In genomic region chr15:85405467-85405866, GRCh38 we compare ENCODE assay signal across 1 cellular context.
TF ChIP-seq lines count a peak whose summit lies in the region.

No MANE protein-coding gene starts in this region.

TF ChIP-seq in HCT116, 20 proteins besides CTCF, POLR2A, EP300 and RAD21 (continued from another document):
- TF ChIP-seq CEBPB (IDR thresholded peaks at IDR 0.05; ENCODE audit: low read depth) (no peak), JUND (IDR thresholded peaks at IDR 0.05) (no peak), YY1 (IDR thresholded peaks at IDR 0.05; ENCODE audit: extremely low read depth, insufficient replicate concordance, low read depth, low read length) (no peak), TCF7L2 (IDR thresholded peaks at IDR 0.05; ENCODE audit: borderline replicate concordance, extremely low read depth, insufficient read depth, insufficient read length) (no peak), EZH2phosphoT487 (IDR thresholded peaks at IDR 0.05; ENCODE audit: borderline replicate concordance) (no peak), ZNF274 (IDR thresholded peaks at IDR 0.05; ENCODE audit: low read depth, low read length) (no peak), SRF (IDR thresholded peaks at IDR 0.05; ENCODE audit: low read depth) (no peak), SP1 (IDR thresholded peaks at IDR 0.05; ENCODE audit: low read depth) (no peak), ZFX (IDR thresholded peaks at IDR 0.05) (no peak), REST (IDR thresholded peaks at IDR 0.05; ENCODE audit: low read depth) (no peak), EGR1 (IDR thresholded peaks at IDR 0.05; ENCODE audit: low read depth) (no peak), MAX (IDR thresholded peaks at IDR 0.05) (no peak), FOSL1 (IDR thresholded peaks at IDR 0.05; ENCODE audit: low read depth) (no peak), ATF3 (IDR thresholded peaks at IDR 0.05) (no peak)
